Comparison of ENCODE assay signal across 1 cellular context in the genomic region with DNA sequence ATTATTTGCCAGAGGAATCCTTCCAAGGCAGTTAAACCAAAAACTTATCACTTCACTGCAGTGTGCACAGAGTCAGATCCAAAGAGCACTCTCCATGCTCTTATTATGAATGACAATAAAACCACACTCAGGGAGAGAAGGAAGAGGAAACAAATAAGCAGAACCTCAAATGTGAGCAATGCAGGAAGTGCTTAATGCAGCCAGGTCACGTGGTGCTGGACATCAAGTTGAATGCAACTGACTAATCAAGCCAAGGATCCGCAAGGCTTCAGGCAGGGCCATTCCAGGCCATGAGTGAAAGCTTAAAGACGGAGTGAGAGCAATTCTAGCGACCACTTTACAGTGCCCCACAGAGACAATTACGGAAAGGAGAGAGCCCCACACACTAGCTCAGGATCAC.
TF ChIP-seq lines count a peak whose summit lies in the region.

No MANE protein-coding gene starts in this region.

TF ChIP-seq in WTC11, 78 proteins besides CTCF, POLR2A, EP300 and RAD21 (continued from another document):
- TF ChIP-seq CDX4 (CRISPR knock-in tag; IDR thresholded peaks at IDR 0.05; ENCODE audit: borderline replicate concordance): no peak
- no peak for TF ChIP-seq E2F4 (CRISPR knock-in tag; IDR thresholded peaks at IDR 0.05; ENCODE audit: borderline replicate concordance, low read depth)
- no peak for TF ChIP-seq ETV6 (CRISPR knock-in tag; IDR thresholded peaks at IDR 0.05)
- TF ChIP-seq MYBL2 (CRISPR knock-in tag; IDR thresholded peaks at IDR 0.05): no peak
- TF ChIP-seq HMGXB4 (CRISPR knock-in tag; IDR thresholded peaks at IDR 0.05): no peak
- no peak for TF ChIP-seq ZNF138 (CRISPR knock-in tag; conservative IDR thresholded peaks at IDR 0.05)
